In the genomic region with DNA sequence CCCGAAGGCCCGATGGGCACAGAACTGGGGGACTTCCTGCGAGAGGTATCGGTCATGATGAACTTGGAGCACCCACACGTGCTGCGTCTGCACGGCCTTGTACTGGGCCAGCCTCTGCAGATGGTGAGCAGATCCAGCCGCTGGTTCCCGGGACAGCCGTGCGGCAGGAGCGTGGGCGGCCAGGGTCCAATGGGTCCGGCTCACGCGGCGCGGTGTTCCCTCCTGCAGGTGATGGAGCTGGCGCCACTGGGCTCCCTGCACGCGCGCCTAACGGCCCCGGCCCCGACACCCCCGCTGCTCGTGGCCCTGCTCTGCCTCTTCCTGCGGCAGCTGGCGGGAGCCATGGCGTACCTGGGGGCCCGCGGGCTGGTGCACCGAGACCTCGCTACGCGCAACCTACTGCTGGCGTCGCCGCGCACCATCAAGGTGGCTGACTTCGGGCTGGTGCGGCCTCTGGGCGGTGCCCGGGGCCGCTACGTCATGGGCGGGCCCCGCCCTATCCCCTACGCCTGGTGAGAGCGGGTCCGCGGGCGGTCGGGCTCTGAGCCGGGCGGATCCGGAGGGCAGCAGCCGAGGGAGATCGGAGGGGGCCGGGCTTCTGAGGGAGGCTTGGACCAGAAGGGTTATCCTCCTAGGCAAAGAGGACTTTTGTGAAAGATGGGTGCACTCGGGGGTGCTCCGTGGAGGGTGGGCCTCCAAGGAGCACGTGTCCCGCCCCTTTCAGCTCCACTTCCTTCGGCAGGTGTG, we compare ENCODE assay signal across 7 cellular contexts. TPM values are rescaled to one million over a fixed set of nuclear protein-coding genes. Genes with fewer than 3 reads are reported as not detected.
DNase-seq lines count a peak whose midpoint lies in the region; ATAC-seq and FAIRE-seq lines count a peak whose summit lies in the region.
"Had no signal": no experiment of that assay in that cellular context is flagged by ENCODE, and none has a peak within 500 bp of the region (broad histone marks: within the 10 kb centered on the region; RNA-seq: fewer than 3 reads in every experiment).

No MANE protein-coding gene starts in this region.

- no peaks in the 10 kb centered on the region for H3K36me3 ChIP-seq in SJSA1
- H3K36me3 ChIP-seq in duodenal mucosa (ENCODE audit: control insufficient read depth in 1 of 2, insufficient read depth in 2 of 2, low read length in 2 of 2), result peaks cover 3 to 24% of the 10 kb centered on the region in 2 donors
- H3K36me3 ChIP-seq in rectal smooth muscle tissue (ENCODE audit: control insufficient read depth, insufficient read depth, low read length), result peaks cover under 1% of the 10 kb centered on the region

- peaks cover 4% of the 10 kb centered on the region for H3K9me3 ChIP-seq in SJSA1 (replicated peaks)
- no peaks in the 10 kb centered on the region for H3K9me3 ChIP-seq in duodenal mucosa (ENCODE audit: control insufficient read depth in 1 of 2, low read length in 2 of 2)

- peak overlapping the region in 1 of 2 donors; percentile 25 for H3K9ac ChIP-seq in duodenal mucosa (ENCODE audit: low read depth in 1 of 2, low read length in 2 of 2)
- H3K9ac ChIP-seq in rectal smooth muscle tissue (ENCODE audit: low read length), result no peak overlapping the region

- H3K27me3 ChIP-seq in SJSA1 (replicated peaks) (peaks cover 53% of the 10 kb centered on the region), duodenal mucosa (ENCODE audit: control insufficient read depth in 1 of 2, insufficient read depth in 2 of 2, low read length in 2 of 2) (peaks cover 0 to 10% of the 10 kb centered on the region in 2 donors), rectal smooth muscle tissue (ENCODE audit: control insufficient read depth, insufficient read depth, low read length) (no peaks in the 10 kb centered on the region)

- no peak overlapping the region for H3K27ac ChIP-seq in SJSA1
- no peak overlapping the region for H3K27ac ChIP-seq in duodenal mucosa (ENCODE audit: low read depth, low read length)
- no peak overlapping the region for H3K27ac ChIP-seq in rectal smooth muscle tissue (ENCODE audit: low read depth, low read length)

- ATAC-seq in HG03097 (IDR thresholded peaks at IDR 0.05; ENCODE audit: low FRiP score, unreplicated experiment), result no peak
- ATAC-seq in GM21786 (IDR thresholded peaks at IDR 0.05; ENCODE audit: unreplicated experiment), result no peak

- peaks cover 9% of the 10 kb centered on the region for H3K4me1 ChIP-seq in SJSA1 (replicated peaks)
- H3K4me1 ChIP-seq in duodenal mucosa (ENCODE audit: control insufficient read depth in 1 of 2, insufficient read depth in 2 of 2, low read length in 2 of 2), result peaks cover 9 to 30% of the 10 kb centered on the region in 2 donors
- peaks cover 13% of the 10 kb centered on the region for H3K4me1 ChIP-seq in rectal smooth muscle tissue (ENCODE audit: control insufficient read depth, insufficient read depth, low read length)

- H3K4me3 ChIP-seq in SJSA1 (peak overlapping the region; percentile 18), duodenal mucosa (ENCODE audit: low read depth in 1 of 2, low read length in 2 of 2) (peak overlapping the region; percentile 52 to 59), rectal smooth muscle tissue (ENCODE audit: low read length) (peak overlapping the region; percentile 49)

- peak; percentile 95 for DNase-seq in GM19239 (ENCODE audit: insufficient read length, low spot score)
- no peak for DNase-seq in SJSA1 (ENCODE audit: low read depth in 1 of 2, low spot score in 2 of 2)

- FAIRE-seq in GM19239 (lab: Jason Lieb, UNC), result peak; percentile 65
- FAIRE-seq: colon had no signal

RNA-seq across cellular contexts. Expression of a gene that starts 3.0 kb away (rescaled TPM):
- total RNA-seq in SJSA1 (2014; rRNA removed; shearing (Covaris generic)), result not detected in 2 replicates

RNA-seq across cellular contexts. Expression of a gene that starts 10.4 kb away (rescaled TPM):
- 13.3 and 14.2 TPM in 2 replicates for total RNA-seq in SJSA1 (2014; rRNA removed; shearing (Covaris generic))

RNA-seq across cellular contexts. Expression of a gene that starts 20.0 kb away (rescaled TPM):
- 24.7 and 28.8 TPM in 2 replicates for total RNA-seq in SJSA1 (2014; rRNA removed; shearing (Covaris generic))

RNA-seq across cellular contexts. Expression of a gene that starts 23.7 kb away (rescaled TPM):
- 2.2 and 3.9 TPM in 2 replicates for total RNA-seq in SJSA1 (2014; rRNA removed; shearing (Covaris generic))

RNA-seq across cellular contexts. Expression of a gene that starts 29.0 kb away (rescaled TPM):
- total RNA-seq in SJSA1 (2014; rRNA removed; shearing (Covaris generic)), result not detected in 2 replicates
